In genomic region chr16:46996391-46996790, GRCh38 we compare ENCODE assay signal across 22 cellular contexts. TPM values are rescaled to one million over a fixed set of nuclear protein-coding genes. Genes with fewer than 3 reads are reported as not detected.
DNase-seq lines count a peak whose midpoint lies in the region; ATAC-seq and TF ChIP-seq lines count a peak whose summit lies in the region.
"Had no signal": no experiment of that assay in that cellular context is flagged by ENCODE, and none has a peak within 500 bp of the region (broad histone marks: within the 10 kb centered on the region; RNA-seq: fewer than 3 reads in every experiment).

No MANE protein-coding gene starts in this region.

- no peak overlapping the region for H3K9ac ChIP-seq in H9 (ENCODE audit: extremely low read depth, insufficient read length, low read length)

- no peak overlapping the region for H2AFZ ChIP-seq in H9 (ENCODE audit: low read length)

- no peak overlapping the region for H3K4ac ChIP-seq in H9 (ENCODE audit: low read depth, low read length)

- no peak overlapping the region for H3K23ac ChIP-seq in H9 (ENCODE audit: insufficient read length, low read depth, low read length)

- POLR2A ChIA-PET in activated CD8-positive, alpha-beta T cell treated with anti-CD3 and anti-CD28 coated beads for 36 hours (lab: Charles Lee), result no interaction called here

- no peak overlapping the region for H2BK120ac ChIP-seq in H9 (ENCODE audit: low read depth, low read length, poor library complexity, severe bottlenecking)

- H3K14ac ChIP-seq in H9 (ENCODE audit: insufficient read depth, low read length), result no peak overlapping the region

- H3K27ac Mint-ChIP-seq in H9, result peak overlapping the region in 1 of 3 experiments; percentile 8; a peak in 2 of 7 replicates
- H3K27ac Mint-ChIP-seq in activated CD8-positive, alpha-beta T cell treated with anti-CD3 and anti-CD28 coated beads for 36 hours, result no peak overlapping the region
- no peak overlapping the region for H3K27ac Mint-ChIP-seq in progenitor cell of endocrine pancreas
- H3K27ac Mint-ChIP-seq: activated naive CD4-positive, alpha-beta T cell treated with anti-CD3 and anti-CD28 coated beads, Interleukin-2, amount 50 U/mL, for 24 hours; stimulated activated naive B cell treated with anti-CD40 and anti-IgM and Interleukin-4, amounts not matched to agents 10 μg/mL and 1 μg/mL and 100 μg/mL, for 72 hours; T-helper 1 cell treated with Interleukin-12 subunit alpha and Interleukin-12 subunit beta and Interleukin-4 antibody, amounts not matched to agents 30 μg/mL and 1 μg/mL, for 36 hours had no signal

- H3K4me1 Mint-ChIP-seq in H9, result peaks cover 8 to 10% of the 10 kb centered on the region in 2 experiments
- H3K4me1 Mint-ChIP-seq in activated CD8-positive, alpha-beta T cell treated with anti-CD3 and anti-CD28 coated beads for 36 hours (ENCODE audit: low read depth), result peaks cover 9% of the 10 kb centered on the region
- no peaks in the 10 kb centered on the region for H3K4me1 Mint-ChIP-seq in progenitor cell of endocrine pancreas (ENCODE audit: low read depth)
- H3K4me1 Mint-ChIP-seq: activated naive CD4-positive, alpha-beta T cell treated with anti-CD3 and anti-CD28 coated beads, Interleukin-2, amount 50 U/mL, for 24 hours had no signal

- H3K36me3 Mint-ChIP-seq in H9 (ENCODE audit: insufficient read depth in 1 of 3, low read depth in 3 of 3) (peaks cover 0 to 15% (median 4%) of the 10 kb centered on the region in 3 experiments; a peak in 3 of 7 replicates), progenitor cell of endocrine pancreas (ENCODE audit: insufficient read depth) (no peaks in the 10 kb centered on the region)
- no peaks in the 10 kb centered on the region for H3K36me3 Mint-ChIP-seq in activated CD8-positive, alpha-beta T cell treated with anti-CD3 and anti-CD28 coated beads for 36 hours (ENCODE audit: low read depth)
- H3K36me3 Mint-ChIP-seq: activated naive CD4-positive, alpha-beta T cell treated with anti-CD3 and anti-CD28 coated beads, Interleukin-2, amount 50 U/mL, for 24 hours; stimulated activated naive B cell treated with anti-CD40 and anti-IgM and Interleukin-4, amounts not matched to agents 10 μg/mL and 1 μg/mL and 100 μg/mL, for 72 hours had no signal

- no peak overlapping the region for H3K18ac ChIP-seq in H9 (ENCODE audit: insufficient read length, low read depth, low read length)

- H3K4me2 ChIP-seq in H9 (ENCODE audit: insufficient read depth, insufficient read length, low read length), result no peak overlapping the region

- H2AK5ac ChIP-seq in H9 (ENCODE audit: insufficient read length, low read length), result no peak overlapping the region

- H4K91ac ChIP-seq in H9 (ENCODE audit: insufficient read length, low read depth, low read length), result no peak overlapping the region

- H3K9me3 ChIP-seq in H9 (ENCODE audit: control insufficient read depth, low read depth, low read length), result no peaks in the 10 kb centered on the region
- H3K9me3 ChIP-seq: body of pancreas, tibial artery had no signal

- no peaks in the 10 kb centered on the region for H4K20me1 ChIP-seq in H9 (ENCODE audit: control insufficient read depth, insufficient read depth, insufficient read length)

- peak; percentile 83 for ATAC-seq in activated CD8-positive, alpha-beta T cell treated with anti-CD3 and anti-CD28 coated beads for 36 hours
- ATAC-seq in GM21360 (IDR thresholded peaks at IDR 0.05; ENCODE audit: unreplicated experiment), result no peak
- ATAC-seq: body of pancreas; left ventricle myocardium superior; PC-3; stimulated activated naive B cell treated with anti-CD40 and anti-IgM and Interleukin-4, amounts not matched to agents 10 μg/mL and 1 μg/mL and 100 μg/mL, for 72 hours had no signal

- no peak overlapping the region for H3K56ac ChIP-seq in H9 (ENCODE audit: insufficient read length, low read depth, low read length)

- H2BK5ac ChIP-seq in H9 (ENCODE audit: insufficient read length, low read length), result no peak overlapping the region

- H3K79me1 ChIP-seq in H9 (ENCODE audit: insufficient read depth, low read depth, low read length, poor library complexity, severe bottlenecking), result no peaks in the 10 kb centered on the region

- CTCF ChIA-PET in activated CD8-positive, alpha-beta T cell treated with anti-CD3 and anti-CD28 coated beads for 36 hours (lab: Charles Lee), result interaction anchor here (0.8 kb wide), 1 partner anchor 41 kb away, joined by 3 read pairs; no protein-coding TSS in a partner anchor

- H3T11ph ChIP-seq in H9 (ENCODE audit: low read length), result no peak overlapping the region

- peaks cover 17 to 18% of the 10 kb centered on the region in 2 experiments for H3K9me3 Mint-ChIP-seq in H9
- no peaks in the 10 kb centered on the region for H3K9me3 Mint-ChIP-seq in activated CD8-positive, alpha-beta T cell treated with anti-CD3 and anti-CD28 coated beads for 36 hours
- peaks cover 3% of the 10 kb centered on the region for H3K9me3 Mint-ChIP-seq in progenitor cell of endocrine pancreas (ENCODE audit: low read depth)
- H3K9me3 Mint-ChIP-seq: activated naive CD4-positive, alpha-beta T cell treated with anti-CD3 and anti-CD28 coated beads, Interleukin-2, amount 50 U/mL, for 24 hours had no signal

- H4K8ac ChIP-seq in H9 (replicated peaks; ENCODE audit: insufficient read length, low read depth, low read length), result no peak overlapping the region

- H3K4me3 ChIP-seq in fibroblast of villous mesenchyme (ENCODE audit: low read depth, low read length), result no peak overlapping the region
- H3K4me3 ChIP-seq: body of pancreas, tibial artery had no signal

- no peak overlapping the region for H3K27ac ChIP-seq in H9 (ENCODE audit: insufficient read length, low read depth, low read length)
- H3K27ac ChIP-seq: body of pancreas, HL-60, tibial artery, WERI-Rb-1 had no signal

- H2BK12ac ChIP-seq in H9 (ENCODE audit: insufficient read length, low read depth, low read length), result no peak overlapping the region

- DNase-seq in GM13976 (ENCODE audit: low spot score) (peak; percentile 78), H9 (peak; percentile 43), fibroblast of villous mesenchyme (ENCODE audit: low read depth) (peak; percentile 61), progenitor cell of endocrine pancreas (ENCODE audit: low spot score, unreplicated experiment) (no peak), kidney tubule cell (ENCODE audit: low spot score) (no peak)
- DNase-seq in activated CD8-positive, alpha-beta T cell treated with anti-CD3 and anti-CD28 coated beads for 36 hours, result peak; percentile 66
- DNase-seq: activated T-cell treated with anti-CD3 and anti-CD28 coated beads, Interleukin-2, amount 50 U/mL, for 48 hours; body of pancreas; head of caudate nucleus; left ventricle myocardium superior; NCI-H1694; NCI-H774; PC-3; posterior cingulate gyrus; SHP77; stimulated activated naive B cell treated with anti-CD40 and anti-IgM and Interleukin-4, amounts not matched to agents 10 μg/mL and 1 μg/mL and 100 μg/mL, for 72 hours; tibial artery; WERI-Rb-1 had no signal

- H4K5ac ChIP-seq in H9 (ENCODE audit: insufficient read length, low read depth, low read length), result no peak overlapping the region

- no peaks in the 10 kb centered on the region for H3K4me1 ChIP-seq in H9 (ENCODE audit: insufficient read depth, low read length)
- H3K4me1 ChIP-seq: body of pancreas, tibial artery had no signal

- H3K27me3 Mint-ChIP-seq in H9 (ENCODE audit: low read depth) (no peaks in the 10 kb centered on the region; the same call in 1 of the 2 replicates), progenitor cell of endocrine pancreas (no peaks in the 10 kb centered on the region)
- H3K27me3 Mint-ChIP-seq in activated CD8-positive, alpha-beta T cell treated with anti-CD3 and anti-CD28 coated beads for 36 hours, result no peaks in the 10 kb centered on the region
- H3K27me3 Mint-ChIP-seq: activated naive CD4-positive, alpha-beta T cell treated with anti-CD3 and anti-CD28 coated beads, Interleukin-2, amount 50 U/mL, for 24 hours; stimulated activated naive B cell treated with anti-CD40 and anti-IgM and Interleukin-4, amounts not matched to agents 10 μg/mL and 1 μg/mL and 100 μg/mL, for 72 hours had no signal

- H2BK15ac ChIP-seq in H9 (ENCODE audit: low read depth, low read length), result no peak overlapping the region

- no peaks in the 10 kb centered on the region for H3K23me2 ChIP-seq in H9 (ENCODE audit: insufficient read length, low read depth, low read length, poor library complexity, severe bottlenecking)

- in situ Hi-C loops in GM13976 (cut with MboI; ENCODE audit: low sequenced_read_pairs, unreplicated experiment), result no loop called here

- intact Hi-C loops in activated CD8-positive, alpha-beta T cell treated with anti-CD3 and anti-CD28 coated beads for 36 hours (cut with micrococcal nuclease), result no loop called here

- TF ChIP-seq CTCF in GM13976 (IDR thresholded peaks at IDR 0.05; ENCODE audit: borderline replicate concordance, control extremely low read depth, extremely low read depth, insufficient read depth, missing control alignments) (no peak), H9 (conservative IDR thresholded peaks at IDR 0.05) (no peak), fibroblast of villous mesenchyme (IDR thresholded peaks at IDR 0.05; ENCODE audit: insufficient read depth, low read depth, low read length) (no peak), progenitor cell of endocrine pancreas (IDR thresholded peaks at IDR 0.05; ENCODE audit: unreplicated experiment) (no peak)
- TF ChIP-seq CTCF in activated CD8-positive, alpha-beta T cell treated with anti-CD3 and anti-CD28 coated beads for 36 hours (IDR thresholded peaks at IDR 0.05), result no peak

- H3K79me2 ChIP-seq in H9 (ENCODE audit: insufficient read depth, low read length), result no peaks in the 10 kb centered on the region

- WGBS in H9 (ENCODE audit: extremely low coverage, insufficient read length, low lambda C conversion rate), result no CpG with 5 or more reads among the region's 1 CpG

- H3K4me3 Mint-ChIP-seq in H9, result no peak overlapping the region
- H3K4me3 Mint-ChIP-seq in activated CD8-positive, alpha-beta T cell treated with anti-CD3 and anti-CD28 coated beads for 36 hours, result no peak overlapping the region
- H3K4me3 Mint-ChIP-seq in progenitor cell of endocrine pancreas (ENCODE audit: low read depth), result no peak overlapping the region
- H3K4me3 Mint-ChIP-seq: activated naive CD4-positive, alpha-beta T cell treated with anti-CD3 and anti-CD28 coated beads, Interleukin-2, amount 50 U/mL, for 24 hours; stimulated activated naive B cell treated with anti-CD40 and anti-IgM and Interleukin-4, amounts not matched to agents 10 μg/mL and 1 μg/mL and 100 μg/mL, for 72 hours; T-helper 1 cell treated with Interleukin-12 subunit alpha and Interleukin-12 subunit beta and Interleukin-4 antibody, amounts not matched to agents 30 μg/mL and 1 μg/mL, for 36 hours had no signal

- no peak overlapping the region for H2BK20ac ChIP-seq in H9 (ENCODE audit: low read depth, low read length, poor library complexity, severe bottlenecking)

- no peaks in the 10 kb centered on the region for H3K27me3 ChIP-seq in H9 (ENCODE audit: insufficient read depth, low read length)
- H3K27me3 ChIP-seq: body of pancreas had no signal

RNA-seq across cellular contexts. Expression of gene DNAJA2, which starts 22.9 kb away (rescaled TPM):
- total RNA-seq in H9 (2021), result 102 and 107 TPM in 2 replicates
- total RNA-seq in activated CD8-positive, alpha-beta T cell treated with anti-CD3 and anti-CD28 coated beads for 36 hours, result 10 to 100 TPM; 68.4 to 70.2 TPM
- total RNA-seq in fibroblast of villous mesenchyme, result 67.0 and 101 TPM in 2 replicates
- 62.8 and 63.7 TPM in 2 replicates for total RNA-seq in progenitor cell of endocrine pancreas

Comparison
In these comparisons a context has a peak if more than half of its experiments do, and no peak if none do; other contexts are left out.
1. DNase-seq: peak in GM13976 (single experiment), H9 (single experiment), activated CD8-positive, alpha-beta T cell treated with anti-CD3 and anti-CD28 coated beads for 36 hours (single experiment) and fibroblast of villous mesenchyme (single experiment); none in progenitor cell of endocrine pancreas (single experiment) and kidney tubule cell (single experiment).